In genomic region chr3:56125358-56126005, GRCh38 we compare ENCODE assay signal across 10 cellular contexts.
A peak's percentile ranks its signal among the peaks of the same experiment; 100 is the strongest.
DNase-seq lines count a peak whose midpoint lies in the region; ATAC-seq, FAIRE-seq and TF ChIP-seq lines count a peak whose summit lies in the region.
"Had no signal": no experiment of that assay in that cellular context is flagged by ENCODE, and none has a peak within 500 bp of the region (broad histone marks: within the 10 kb centered on the region; RNA-seq: fewer than 3 reads in every experiment).

No MANE protein-coding gene starts in this region.

- no peaks in the 10 kb centered on the region for H3K4me1 Mint-ChIP-seq in activated CD4-positive, alpha-beta memory T cell treated with anti-CD3 and anti-CD28 coated beads, Interleukin-2, amount 10 ng/mL, durations not matched to agents 7 days and 5 days

- DNase-seq in AG04450 (ENCODE audit: low read depth, low spot score), result peak; percentile 20
- peak; percentile 80 for DNase-seq in IMR-90
- DNase-seq in astrocyte of the spinal cord (ENCODE audit: low read depth, low spot score), result peak; percentile 57
- no peak for DNase-seq in keratinocyte (ENCODE audit: low read depth, low spot score)
- no peak for DNase-seq in stimulated activated naive CD4-positive, alpha-beta T cell treated with Interleukin-2 at 50 U/mL for 16 hours (lab: John Stamatoyannopoulos, UW)
- no peak for DNase-seq in activated CD4-positive, alpha-beta memory T cell treated with anti-CD3 and anti-CD28 coated beads, Interleukin-2, amount 10 ng/mL, durations not matched to agents 7 days and 5 days
- DNase-seq in HuH-7.5 (ENCODE audit: low spot score), result no peak
- DNase-seq: activated effector memory CD4-positive, alpha-beta T cell treated with anti-CD3 and anti-CD28 coated beads, Interleukin-2, amount 50 U/mL, for 16 hours; occipital lobe had no signal

- no peak overlapping the region for H2BK120ac ChIP-seq in IMR-90 (ENCODE audit: low read depth, low read length)

- peak overlapping the region; percentile 11; the same call in 1 of the 2 replicates for H3K4me2 ChIP-seq in IMR-90 (ENCODE audit: low read depth, low read length)
- no peak overlapping the region for H3K4me2 ChIP-seq in keratinocyte (ENCODE audit: control insufficient read depth, extremely low read depth, insufficient read depth, low read depth, low read length)

- H3K27me3 ChIP-seq in AG04450 (ENCODE audit: control insufficient read depth, insufficient read depth, low read length) (peaks cover 2% of the 10 kb centered on the region), IMR-90 (ENCODE audit: control insufficient read depth, insufficient read depth, low read length) (peaks cover 2% of the 10 kb centered on the region), keratinocyte (ENCODE audit: control insufficient read depth, extremely low read depth, insufficient read depth, low read length) (no peaks in the 10 kb centered on the region)

- H2BK20ac ChIP-seq in IMR-90 (ENCODE audit: low read depth, low read length), result no peak overlapping the region

- TF ChIP-seq RAD21 in IMR-90 (IDR thresholded peaks at IDR 0.05; ENCODE audit: low read length), result no peak

- no peak overlapping the region for H4K5ac ChIP-seq in IMR-90 (ENCODE audit: low read depth, low read length)

- intact Hi-C loops in IMR-90 (cut with micrococcal nuclease), result no loop called here

- H3K9me3 Mint-ChIP-seq in activated CD4-positive, alpha-beta memory T cell treated with anti-CD3 and anti-CD28 coated beads, Interleukin-2, amount 10 ng/mL, durations not matched to agents 7 days and 5 days, result no peaks in the 10 kb centered on the region

- TF ChIP-seq POLR2A in IMR-90 (IDR thresholded peaks at IDR 0.05; ENCODE audit: low read depth, low read length), result no peak

- POLR2A ChIA-PET in AG04450 (lab: Yijun Ruan, JAX) (no interaction called here), IMR-90 (lab: Charles Lee; ENCODE audit: unreplicated experiment) (no interaction called here)
- POLR2A ChIA-PET in activated CD4-positive, alpha-beta memory T cell treated with anti-CD3 and anti-CD28 coated beads, Interleukin-2, amount 10 ng/mL, durations not matched to agents 7 days and 5 days (lab: Charles Lee), result no interaction called here

- H4K20me1 ChIP-seq in IMR-90 (ENCODE audit: insufficient read depth, low read length) (no peaks in the 10 kb centered on the region), keratinocyte (ENCODE audit: control insufficient read depth, extremely low read depth, insufficient read depth, low read length) (no peaks in the 10 kb centered on the region)

- CTCF ChIA-PET in AG04450 (lab: Charles Lee) (interaction anchor here (1.1 to 1.6 kb wide), 2 partner anchors 9 to 178 kb away, joined by 3 to 4 read pairs; no protein-coding TSS in a partner anchor), IMR-90 (lab: Yijun Ruan, JAX) (no interaction called here)
- CTCF ChIA-PET in activated CD4-positive, alpha-beta memory T cell treated with anti-CD3 and anti-CD28 coated beads, Interleukin-2, amount 10 ng/mL, durations not matched to agents 7 days and 5 days (lab: Charles Lee), result no interaction called here

- no peak overlapping the region for H3K56ac ChIP-seq in IMR-90 (ENCODE audit: extremely low read depth, insufficient read depth, low read length)

- no peaks in the 10 kb centered on the region for H3K9me3 ChIP-seq in AG04450 (ENCODE audit: control insufficient read depth, insufficient read depth, low read length)
- no peaks in the 10 kb centered on the region for H3K9me3 ChIP-seq in IMR-90 (ENCODE audit: control insufficient read depth, insufficient read depth, low read length)
- no peaks in the 10 kb centered on the region for H3K9me3 ChIP-seq in keratinocyte (ENCODE audit: control insufficient read depth, low read depth, low read length)

- BruUV-seq in IMR-90 (replicated peaks; lab: Mats Ljungman, UMichigan), result no TSS peak

- no peaks in the 10 kb centered on the region for H3K36me3 Mint-ChIP-seq in activated CD4-positive, alpha-beta memory T cell treated with anti-CD3 and anti-CD28 coated beads, Interleukin-2, amount 10 ng/mL, durations not matched to agents 7 days and 5 days (ENCODE audit: low read depth)

- no peaks in the 10 kb centered on the region for H3K9me1 ChIP-seq in IMR-90 (ENCODE audit: insufficient read depth, low read length)
- no peaks in the 10 kb centered on the region for H3K9me1 ChIP-seq in keratinocyte (ENCODE audit: control insufficient read depth, extremely low read depth, insufficient read depth, low read length)

- no peak overlapping the region for H2AK5ac ChIP-seq in IMR-90 (ENCODE audit: low read depth, low read length)

- H3K36me3 ChIP-seq in IMR-90 (ENCODE audit: control insufficient read depth, insufficient read depth, low read length) (no peaks in the 10 kb centered on the region), keratinocyte (ENCODE audit: control insufficient read depth in 2 of 2, extremely low read depth in 1 of 2, insufficient read depth in 2 of 2, low read length in 2 of 2) (no peaks in the 10 kb centered on the region)

- TF ChIP-seq CTCF in AG04450 (IDR thresholded peaks at IDR 0.05; ENCODE audit: low read depth, low read length) (no peak), IMR-90 (conservative IDR thresholded peaks at IDR 0.05; ENCODE audit: low read depth, low read length) (no peak), astrocyte of the spinal cord (IDR thresholded peaks at IDR 0.05; ENCODE audit: low read depth, low read length) (no peak), keratinocyte (optimal IDR thresholded peaks at IDR 0.05 in 1 of 3, IDR thresholded peaks at IDR 0.05 in 1 of 3, conservative IDR thresholded peaks at IDR 0.05 in 1 of 3; ENCODE audit: extremely low read depth in 1 of 3, insufficient read depth in 2 of 3, low read length in 3 of 3) (no peak)

- no peak overlapping the region for H3K27ac Mint-ChIP-seq in activated CD4-positive, alpha-beta memory T cell treated with anti-CD3 and anti-CD28 coated beads, Interleukin-2, amount 10 ng/mL, durations not matched to agents 7 days and 5 days

- H3K27ac ChIP-seq in AG04450 (ENCODE audit: low read depth, low read length) (no peak overlapping the region), IMR-90 (ENCODE audit: insufficient read depth, low read length) (no peak overlapping the region), keratinocyte (ENCODE audit: control insufficient read depth, insufficient read depth, low read length) (no peak overlapping the region)

- in situ Hi-C loops in IMR-90 (cut with MboI; ENCODE audit: low sequenced_read_pairs), result no loop called here
- in situ Hi-C loops in astrocyte of the spinal cord (cut with HindIII; ENCODE audit: low sequenced_read_pairs), result no loop called here

- no peak overlapping the region for H4K8ac ChIP-seq in IMR-90 (ENCODE audit: low read depth in 2 of 2, low read length in 2 of 2)

- no peak overlapping the region for H3K23ac ChIP-seq in IMR-90 (ENCODE audit: low read depth, low read length)

- no peak overlapping the region for H3K14ac ChIP-seq in IMR-90 (replicated peaks; ENCODE audit: low read depth, low read length)

- peak; percentile 94 for ATAC-seq in IMR-90 (ENCODE audit: low read depth)
- no peak for ATAC-seq in GM18520 (IDR thresholded peaks at IDR 0.05; ENCODE audit: unreplicated experiment)

- H2AFZ ChIP-seq in IMR-90 (replicated peaks; ENCODE audit: low read length, poor library complexity), result no peak overlapping the region
- no peak overlapping the region for H2AFZ ChIP-seq in keratinocyte (ENCODE audit: control insufficient read depth, low read length)

- no peaks in the 10 kb centered on the region for H3K79me2 ChIP-seq in keratinocyte (ENCODE audit: control insufficient read depth, insufficient read depth, low read length)

- no CpG with 5 or more reads among the region's 5 CpGs for whole genome bisulfite sequencing in IMR-90 (ENCODE audit: extremely low coverage in 2 of 2, insufficient read length in 1 of 2), 2 experiments

- no peaks in the 10 kb centered on the region for H3K79me1 ChIP-seq in IMR-90 (ENCODE audit: low read depth in 1 of 2, low read length in 2 of 2)

- no peak overlapping the region for H4K91ac ChIP-seq in IMR-90 (ENCODE audit: insufficient read depth, low read depth, low read length)

- no peaks in the 10 kb centered on the region; the same call in 1 of the 2 replicates for H3K4me1 ChIP-seq in IMR-90 (ENCODE audit: control insufficient read depth, insufficient read depth, low read length)
- peaks cover 4% of the 10 kb centered on the region for H3K4me1 ChIP-seq in keratinocyte (ENCODE audit: control insufficient read depth, extremely low read depth, insufficient read depth, low read length)

- FAIRE-seq in keratinocyte (lab: Jason Lieb, UNC), result peak; percentile 65

- H3K9ac ChIP-seq in IMR-90 (ENCODE audit: low read depth, low read length) (no peak overlapping the region), keratinocyte (ENCODE audit: control insufficient read depth, extremely low read depth, insufficient read depth, low read length) (no peak overlapping the region)

- dilution Hi-C loops in IMR-90 (cut with HindIII; ENCODE audit: low sequenced_read_pairs, unreplicated experiment) (no loop called here), keratinocyte (cut with MboI; ENCODE audit: extremely low pct_ligation_motif_present, low sequenced_read_pairs) (no loop called here)

- no peak overlapping the region for H2BK15ac ChIP-seq in IMR-90 (ENCODE audit: low read depth, low read length)

- H3K4me3 Mint-ChIP-seq in activated CD4-positive, alpha-beta memory T cell treated with anti-CD3 and anti-CD28 coated beads, Interleukin-2, amount 10 ng/mL, durations not matched to agents 7 days and 5 days, result no peak overlapping the region

- H2AK9ac ChIP-seq in IMR-90 (replicated peaks; ENCODE audit: low read depth, low read length, poor library complexity), result no peak overlapping the region

- H3K4ac ChIP-seq in IMR-90 (ENCODE audit: low read depth, low read length), result no peak overlapping the region

- no peak overlapping the region for H3K18ac ChIP-seq in IMR-90 (ENCODE audit: low read depth, low read length)

- H2BK5ac ChIP-seq in IMR-90 (ENCODE audit: low read depth, low read length, poor library complexity, severe bottlenecking), result no peak overlapping the region

- no peak overlapping the region for H3K4me3 ChIP-seq in AG04450 (ENCODE audit: low read depth, low read length)
- H3K4me3 ChIP-seq in IMR-90 (ENCODE audit: insufficient read depth, low read depth, low read length), result no peak overlapping the region
- H3K4me3 ChIP-seq in astrocyte of the spinal cord (ENCODE audit: low read depth, low read length), result no peak overlapping the region
- H3K4me3 ChIP-seq in keratinocyte (ENCODE audit: control insufficient read depth in 2 of 3, extremely low read depth in 1 of 3, insufficient read depth in 2 of 3, low read depth in 1 of 3, low read length in 3 of 3), result no peak overlapping the region

- H3K27me3 Mint-ChIP-seq in activated CD4-positive, alpha-beta memory T cell treated with anti-CD3 and anti-CD28 coated beads, Interleukin-2, amount 10 ng/mL, durations not matched to agents 7 days and 5 days, result peaks cover 1% of the 10 kb centered on the region

TF ChIP-seq in IMR-90, 13 proteins besides CTCF, POLR2A, EP300 and RAD21 (continues in another document):
- TF ChIP-seq CEBPB (IDR thresholded peaks at IDR 0.05; ENCODE audit: low read depth, low read length) (0 out of 2 replicates have a peak, but pooled peaks have one; percentile 10), BHLHE40 (IDR thresholded peaks at IDR 0.05; ENCODE audit: low read depth, low read length) (peak; percentile 10; the same call in 1 of the 2 replicates)

Comparison
In these comparisons a context has a peak if more than half of its experiments do, and no peak if none do; other contexts are left out.
1. DNase-seq: peak in AG04450 (single experiment), IMR-90 (single experiment) and astrocyte of the spinal cord (single experiment); none in keratinocyte (single experiment), stimulated activated naive CD4-positive, alpha-beta T cell treated with Interleukin-2 at 50 U/mL for 16 hours (single experiment), activated CD4-positive, alpha-beta memory T cell treated with anti-CD3 and anti-CD28 coated beads, Interleukin-2, amount 10 ng/mL, durations not matched to agents 7 days and 5 days (single experiment) and HuH-7.5 (single experiment).